Comparison of ENCODE assay signal across 11 cellular contexts in the genomic region with DNA sequence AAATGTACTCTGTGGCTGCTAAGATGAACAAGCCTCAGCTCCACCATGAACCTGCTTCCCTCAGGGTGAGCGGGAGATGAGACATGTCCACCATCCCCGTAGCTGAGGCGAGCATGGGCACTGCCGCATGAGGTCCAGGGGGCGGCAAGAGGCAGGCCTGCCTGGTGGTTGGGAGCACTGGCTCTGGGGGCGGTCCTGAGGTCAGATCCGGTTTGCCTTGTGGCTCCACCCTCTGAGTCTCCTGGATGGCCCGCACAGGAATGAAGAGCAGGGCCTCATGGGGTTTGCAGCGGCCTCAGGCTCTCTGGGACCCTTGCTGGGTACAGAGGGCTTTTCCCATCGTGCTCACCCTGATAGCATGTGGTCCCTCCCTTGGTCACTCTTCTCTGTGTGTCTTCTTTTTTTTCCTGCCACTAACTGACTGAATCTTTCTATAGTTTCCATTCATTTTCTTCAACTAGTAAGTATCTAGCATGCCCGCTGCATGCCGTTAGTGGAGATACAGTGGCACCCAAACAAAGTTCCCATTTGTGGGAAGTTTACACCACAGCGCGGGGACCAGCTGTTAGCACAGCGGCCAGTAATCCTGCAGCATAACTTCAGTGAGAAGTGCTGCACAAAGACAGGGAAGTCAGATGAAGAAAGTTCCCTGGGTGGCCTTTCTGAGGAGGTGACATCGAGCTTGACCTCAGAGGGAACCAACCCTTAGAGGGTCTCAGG. TPM values are rescaled to one million over a fixed set of nuclear protein-coding genes. Genes with fewer than 3 reads are reported as not detected.
DNase-seq lines count a peak whose midpoint lies in the region; ATAC-seq and TF ChIP-seq lines count a peak whose summit lies in the region.
"Had no signal": no experiment of that assay in that cellular context is flagged by ENCODE, and none has a peak within 500 bp of the region (broad histone marks: within the 10 kb centered on the region; RNA-seq: fewer than 3 reads in every experiment).

No MANE protein-coding gene starts in this region.

- H3K27ac Mint-ChIP-seq in T-helper 1 cell treated with Interleukin-12 subunit alpha and Interleukin-12 subunit beta and Interleukin-4 antibody, amounts not matched to agents 30 μg/mL and 1 μg/mL, for 36 hours: peak overlapping the region; percentile 31
- peak overlapping the region; percentile 66 for H3K27ac Mint-ChIP-seq in chondrocyte (ENCODE audit: unreplicated experiment)

- no peak for TF ChIP-seq CTCF in chondrocyte (IDR thresholded peaks at IDR 0.05)
- TF ChIP-seq CTCF in thoracic aorta (IDR thresholded peaks at IDR 0.05): no peak
- TF ChIP-seq CTCF in GM13977 (IDR thresholded peaks at IDR 0.05; ENCODE audit: extremely low read depth, insufficient read depth, missing control alignments): no peak

- peaks cover 24% of the 10 kb centered on the region for H3K36me3 Mint-ChIP-seq in T-helper 1 cell treated with Interleukin-12 subunit alpha and Interleukin-12 subunit beta and Interleukin-4 antibody, amounts not matched to agents 30 μg/mL and 1 μg/mL, for 36 hours (ENCODE audit: low read depth)
- H3K36me3 Mint-ChIP-seq in chondrocyte (ENCODE audit: low read depth): peaks cover 54% of the 10 kb centered on the region

- peaks cover 28 to 88% of the 10 kb centered on the region in 2 donors for H3K4me1 ChIP-seq in thoracic aorta (ENCODE audit: control insufficient read depth in 1 of 2, low read depth in 2 of 2)

- H3K27me3 ChIP-seq in thoracic aorta (replicated peaks; ENCODE audit: insufficient read depth): no peaks in the 10 kb centered on the region

- no peak overlapping the region for H3K4me3 ChIP-seq in thoracic aorta

- no peaks in the 10 kb centered on the region for H3K4me1 Mint-ChIP-seq in T-helper 1 cell treated with Interleukin-12 subunit alpha and Interleukin-12 subunit beta and Interleukin-4 antibody, amounts not matched to agents 30 μg/mL and 1 μg/mL, for 36 hours (ENCODE audit: low read depth)
- H3K4me1 Mint-ChIP-seq in chondrocyte (ENCODE audit: low read depth): peaks cover 60% of the 10 kb centered on the region

- H3K9me3 Mint-ChIP-seq in T-helper 1 cell treated with Interleukin-12 subunit alpha and Interleukin-12 subunit beta and Interleukin-4 antibody, amounts not matched to agents 30 μg/mL and 1 μg/mL, for 36 hours: no peaks in the 10 kb centered on the region
- no peaks in the 10 kb centered on the region for H3K9me3 Mint-ChIP-seq in chondrocyte (ENCODE audit: low read depth)

- ATAC-seq in thoracic aorta (ENCODE audit: insufficient number of reproducible peaks, low FRiP score, low read depth) (no peak), GM21619 (IDR thresholded peaks at IDR 0.05; ENCODE audit: unreplicated experiment) (no peak)

- no peak for DNase-seq in T-helper 1 cell
- no peak for DNase-seq in chondrocyte (ENCODE audit: low spot score)
- peak; percentile 63 to 69 for DNase-seq in lung microvascular endothelial cell (ENCODE audit: low read depth in 2 of 2)
- DNase-seq in thoracic aorta (ENCODE audit: low spot score): no peak
- DNase-seq in GM13977 (ENCODE audit: low spot score): no peak
- no peak for DNase-seq in KBM-7
- DNase-seq: hippocampal formation; NCI-H1417; NK-92 treated with Interleukin-12 subunit alpha and Interleukin-12 subunit beta, amount 100 ng/mL, for 24 hours had no signal

- H3K27me3 Mint-ChIP-seq in T-helper 1 cell treated with Interleukin-12 subunit alpha and Interleukin-12 subunit beta and Interleukin-4 antibody, amounts not matched to agents 30 μg/mL and 1 μg/mL, for 36 hours (ENCODE audit: low read depth): no peaks in the 10 kb centered on the region
- H3K27me3 Mint-ChIP-seq in chondrocyte (ENCODE audit: low read depth): no peaks in the 10 kb centered on the region

- H3K36me3 ChIP-seq in thoracic aorta: peaks cover 95% of the 10 kb centered on the region

- H3K9me3 ChIP-seq in thoracic aorta: no peaks in the 10 kb centered on the region

- in situ Hi-C loops in GM13977 (cut with MboI; ENCODE audit: low pct_unique_long_range_greater_than_20kb, low sequenced_read_pairs, unreplicated experiment) (no loop called here), KBM-7 (cut with MboI; ENCODE audit: low pct_unique_long_range_greater_than_20kb, low sequenced_read_pairs) (no loop called here)

- peak overlapping the region; percentile 81 to 82 for H3K27ac ChIP-seq in thoracic aorta

- H3K4me3 Mint-ChIP-seq in T-helper 1 cell treated with Interleukin-12 subunit alpha and Interleukin-12 subunit beta and Interleukin-4 antibody, amounts not matched to agents 30 μg/mL and 1 μg/mL, for 36 hours: no peak overlapping the region
- H3K4me3 Mint-ChIP-seq in chondrocyte (ENCODE audit: unreplicated experiment): no peak overlapping the region

RNA-seq across cellular contexts. Expression of a gene that starts 37.3 kb away (rescaled TPM):
- total RNA-seq in chondrocyte: 0.40 to 0.44 TPM (median 0.44 TPM) in 3 replicates
- total RNA-seq in lung microvascular endothelial cell: under 0.01 TPM in 2 replicates
- 1 to 10 TPM in 1 of 2 donors, under 1 TPM in 1; 0.81 to 2.1 TPM for total RNA-seq in thoracic aorta

RNA-seq across cellular contexts. Expression of a gene that starts 59.5 kb away (rescaled TPM):
- total RNA-seq in chondrocyte (641 to 921 TPM (median 917 TPM) in 3 replicates), lung microvascular endothelial cell (131 and 136 TPM in 2 replicates), thoracic aorta (1,000 to 10,000 TPM in 1 of 2 donors, 100 to 1,000 TPM in 1; 668 to 1,387 TPM)

Comparison
In these comparisons a context has a peak if more than half of its experiments do, and no peak if none do; other contexts are left out.
1. DNase-seq: peak in lung microvascular endothelial cell (2 of 2); none in T-helper 1 cell (0 of 5), chondrocyte (single experiment), thoracic aorta (single experiment), GM13977 (single experiment) and KBM-7 (single experiment).